28 cellular contexts compared by ENCODE assay signal in genomic region chr13:87878706-87879105, GRCh38.
"Had no signal": no experiment of that assay in that cellular context is flagged by ENCODE, and none has a peak within 500 bp of the region (broad histone marks: within the 10 kb centered on the region; RNA-seq: fewer than 3 reads in every experiment).

No MANE protein-coding gene starts in this region.

- DNase-seq: hippocampal formation; immature natural killer cell; kidney; left colon; left lung; lower lobe of right lung; mammary epithelial cell; naive B cell; natural killer cell; nephron progenitor cell; occipital lobe; ovary; right cardiac atrium; stimulated activated CD4-positive, alpha-beta T cell treated with anti-CD3 and anti-CD28 coated beads, Interleukin-12 subunit alpha, Interleukin-12 subunit beta, amount 100 ng/mL, for 4 hours; stimulated activated CD4-positive, alpha-beta T cell treated with anti-CD3 and anti-CD28 coated beads, Interleukin-15, amount 100 ng/mL, for 24 hours; stimulated activated CD4-positive, alpha-beta T cell treated with anti-CD3 and anti-CD28 coated beads, Interleukin-2, amount 100 ng/mL, for 24 hours; stimulated activated CD4-positive, alpha-beta T cell treated with anti-CD3 and anti-CD28 coated beads, Interleukin-4, amount 100 ng/mL, for 1 hour; stimulated activated naive B cell treated with anti-CD40 and anti-IgM and Interleukin-4, amounts not matched to agents 10 μg/mL and 1 μg/mL and 100 μg/mL, for 72 hours; stimulated activated naive CD8-positive, alpha-beta T cell treated with anti-CD3 and anti-CD28 coated beads, Interleukin-15, Interleukin-2, amounts not matched to agents 100 U/mL and 50 U/mL, for 24 hours; stomach; testis; thyroid gland; transverse colon; upper lobe of left lung had no signal

- H3K4me2 ChIP-seq: neural progenitor cell had no signal

- H3K27me3 ChIP-seq: left lung, neural progenitor cell, neutrophil, stomach, testis, thyroid gland, transverse colon, upper lobe of left lung, vagina had no signal

- H3K9ac ChIP-seq: neural progenitor cell had no signal

- H3K9me3 ChIP-seq: lower lobe of right lung, neutrophil, ovary, stomach, testis, thyroid gland, transverse colon, upper lobe of left lung, vagina had no signal

- H3K27ac ChIP-seq: left lung, lower lobe of right lung, neural progenitor cell, neutrophil, ovary, skin epidermis, stomach, testis, thyroid gland, transverse colon, upper lobe of left lung, vagina had no signal

- H3K4me1 ChIP-seq: left lung, lower lobe of right lung, neural progenitor cell, stomach, testis, thyroid gland, transverse colon, upper lobe of left lung, vagina had no signal

- H2AFZ ChIP-seq: neural progenitor cell had no signal

- H3K4me3 ChIP-seq: left lung, lower lobe of right lung, neural progenitor cell, ovary, skin epidermis, stomach, testis, thyroid gland, transverse colon, upper lobe of left lung, vagina had no signal

- H3K36me3 ChIP-seq: left lung, lower lobe of right lung, neural progenitor cell, neutrophil, ovary, stomach, thyroid gland, transverse colon, upper lobe of left lung, vagina had no signal
